ENCODE assay signal across 1 cellular context in the genomic region with DNA sequence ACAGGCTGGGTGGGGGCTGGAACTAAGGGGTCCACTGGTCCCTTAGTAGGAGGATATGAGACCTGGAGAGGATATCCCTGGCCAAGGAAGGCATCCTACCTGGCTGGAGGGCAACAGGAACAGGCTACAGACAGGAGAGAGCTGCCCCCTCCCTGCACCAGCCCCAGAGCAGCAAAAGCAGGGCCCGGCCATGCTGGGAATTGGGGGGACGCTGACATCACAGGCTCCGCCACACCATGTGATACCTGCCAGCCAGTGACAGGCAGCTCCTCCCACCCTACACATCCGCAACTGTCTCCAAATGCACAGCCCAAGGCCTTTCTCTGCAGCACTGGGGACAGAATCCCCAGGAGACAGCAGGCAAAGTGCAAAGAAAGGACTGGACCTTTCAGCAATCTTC.
TF ChIP-seq lines count a peak whose summit lies in the region.

No MANE protein-coding gene starts in this region.

TF ChIP-seq in WTC11, 78 proteins besides CTCF, POLR2A, EP300 and RAD21 (continued from another document):
- TF ChIP-seq, protein P1, sequence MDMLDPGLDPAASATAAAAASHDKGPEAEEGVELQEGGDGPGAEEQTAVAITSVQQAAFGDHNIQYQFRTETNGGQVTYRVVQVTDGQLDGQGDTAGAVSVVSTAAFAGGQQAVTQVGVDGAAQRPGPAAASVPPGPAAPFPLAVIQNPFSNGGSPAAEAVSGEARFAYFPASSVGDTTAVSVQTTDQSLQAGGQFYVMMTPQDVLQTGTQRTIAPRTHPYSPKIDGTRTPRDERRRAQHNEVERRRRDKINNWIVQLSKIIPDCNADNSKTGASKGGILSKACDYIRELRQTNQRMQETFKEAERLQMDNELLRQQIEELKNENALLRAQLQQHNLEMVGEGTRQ (CRISPR knock-in tag; IDR thresholded peaks at IDR 0.05): peak; percentile 52
